ENCODE assay signal across 10 cellular contexts in genomic region chr7:116213361-116214155, GRCh38. TPM values are rescaled to one million over a fixed set of nuclear protein-coding genes. Genes with fewer than 3 reads are reported as not detected.
DNase-seq lines count a peak whose midpoint lies in the region; ATAC-seq and TF ChIP-seq lines count a peak whose summit lies in the region.
"Had no signal": no experiment of that assay in that cellular context is flagged by ENCODE, and none has a peak within 500 bp of the region (broad histone marks: within the 10 kb centered on the region; RNA-seq: fewer than 3 reads in every experiment).

No MANE protein-coding gene starts in this region.

- peaks cover 66% of the 10 kb centered on the region for H3K4me1 Mint-ChIP-seq in activated CD4-positive, alpha-beta T cell treated with anti-CD3 and anti-CD28 coated beads, Interleukin-2, amount 10 ng/mL, durations not matched to agents 7 days and 5 days
- H3K4me1 Mint-ChIP-seq in activated T-helper 1 cell treated with anti-CD3 and anti-CD28 coated beads, Interleukin-12 subunit alpha, Interleukin-12 subunit beta, Interleukin-2, Interleukin-4 antibody, amounts not matched to agents 30 ng/mL and 10 ng/mL and 1 ng/mL, durations not matched to agents 14 hours and 24 hours and 36 hours (ENCODE audit: low read depth), result peaks cover 69% of the 10 kb centered on the region

- CTCF ChIA-PET in activated CD4-positive, alpha-beta T cell treated with anti-CD3 and anti-CD28 coated beads, Interleukin-2, amount 10 ng/mL, durations not matched to agents 7 days and 5 days (lab: Charles Lee), result interaction anchor here (1.0 kb wide), 1 partner anchor 35 kb away, joined by 3 read pairs; no protein-coding TSS in a partner anchor

- TF ChIP-seq CTCF in foreskin fibroblast (IDR thresholded peaks at IDR 0.05; ENCODE audit: low read depth, low read length) (no peak), suprapubic skin (IDR thresholded peaks at IDR 0.05) (no peak)

- no peak for TF ChIP-seq POLR2A in suprapubic skin (IDR thresholded peaks at IDR 0.05)

- H3K36me3 Mint-ChIP-seq in activated CD4-positive, alpha-beta T cell treated with anti-CD3 and anti-CD28 coated beads, Interleukin-2, amount 10 ng/mL, durations not matched to agents 7 days and 5 days (ENCODE audit: low read depth), result peaks cover 44% of the 10 kb centered on the region
- H3K36me3 Mint-ChIP-seq in activated T-helper 1 cell treated with anti-CD3 and anti-CD28 coated beads, Interleukin-12 subunit alpha, Interleukin-12 subunit beta, Interleukin-2, Interleukin-4 antibody, amounts not matched to agents 30 ng/mL and 10 ng/mL and 1 ng/mL, durations not matched to agents 14 hours and 24 hours and 36 hours (ENCODE audit: low read depth), result peaks cover 20% of the 10 kb centered on the region

- H3K27me3 ChIP-seq in suprapubic skin, result no peaks in the 10 kb centered on the region

- ATAC-seq in GM19467 (IDR thresholded peaks at IDR 0.05; ENCODE audit: unreplicated experiment) (no peak), HG03432 (IDR thresholded peaks at IDR 0.05; ENCODE audit: unreplicated experiment) (no peak)

- H3K4me1 ChIP-seq in suprapubic skin, result peaks cover 44% of the 10 kb centered on the region

- H3K4me3 Mint-ChIP-seq in activated CD4-positive, alpha-beta T cell treated with anti-CD3 and anti-CD28 coated beads, Interleukin-2, amount 10 ng/mL, durations not matched to agents 7 days and 5 days, result peak overlapping the region; percentile 95
- H3K4me3 Mint-ChIP-seq in activated T-helper 1 cell treated with anti-CD3 and anti-CD28 coated beads, Interleukin-12 subunit alpha, Interleukin-12 subunit beta, Interleukin-2, Interleukin-4 antibody, amounts not matched to agents 30 ng/mL and 10 ng/mL and 1 ng/mL, durations not matched to agents 14 hours and 24 hours and 36 hours, result peak overlapping the region; percentile 95

- no peaks in the 10 kb centered on the region for H3K27me3 Mint-ChIP-seq in activated CD4-positive, alpha-beta T cell treated with anti-CD3 and anti-CD28 coated beads, Interleukin-2, amount 10 ng/mL, durations not matched to agents 7 days and 5 days
- no peaks in the 10 kb centered on the region for H3K27me3 Mint-ChIP-seq in activated T-helper 1 cell treated with anti-CD3 and anti-CD28 coated beads, Interleukin-12 subunit alpha, Interleukin-12 subunit beta, Interleukin-2, Interleukin-4 antibody, amounts not matched to agents 30 ng/mL and 10 ng/mL and 1 ng/mL, durations not matched to agents 14 hours and 24 hours and 36 hours (ENCODE audit: insufficient read depth)

- 42% methylated on average over 4 of the region's 4 CpGs for WGBS in suprapubic skin

- H3K9me3 ChIP-seq in suprapubic skin, result no peaks in the 10 kb centered on the region

- H3K9me3 Mint-ChIP-seq in activated CD4-positive, alpha-beta T cell treated with anti-CD3 and anti-CD28 coated beads, Interleukin-2, amount 10 ng/mL, durations not matched to agents 7 days and 5 days, result peaks cover 8% of the 10 kb centered on the region
- H3K9me3 Mint-ChIP-seq in activated T-helper 1 cell treated with anti-CD3 and anti-CD28 coated beads, Interleukin-12 subunit alpha, Interleukin-12 subunit beta, Interleukin-2, Interleukin-4 antibody, amounts not matched to agents 30 ng/mL and 10 ng/mL and 1 ng/mL, durations not matched to agents 14 hours and 24 hours and 36 hours, result no peaks in the 10 kb centered on the region

- intact Hi-C loops in activated T-helper 1 cell treated with anti-CD3 and anti-CD28 coated beads, Interleukin-12 subunit alpha, Interleukin-12 subunit beta, Interleukin-2, Interleukin-4 antibody, amounts not matched to agents 30 ng/mL and 10 ng/mL and 1 ng/mL, durations not matched to agents 14 hours and 24 hours and 36 hours (cut with micrococcal nuclease), result loop anchor here (1.0 to 10.0 kb wide), 5 partner anchors 11 to 1971 kb away; partner anchors contain the start of genes LSM8 and MDFIC

- DNase-seq in activated CD4-positive, alpha-beta T cell treated with anti-CD3 and anti-CD28 coated beads, Interleukin-2, amount 10 ng/mL, durations not matched to agents 7 days and 5 days, result no peak
- no peak for DNase-seq in activated CD4-positive, alpha-beta T cell treated with anti-CD3 and anti-CD28 coated beads for 1 hour
- no peak for DNase-seq in activated T-helper 1 cell treated with anti-CD3 and anti-CD28 coated beads, Interleukin-12 subunit alpha, Interleukin-12 subunit beta, Interleukin-2, Interleukin-4 antibody, amounts not matched to agents 30 ng/mL and 10 ng/mL and 1 ng/mL, durations not matched to agents 14 hours and 24 hours and 36 hours (ENCODE audit: low spot score)
- DNase-seq in foreskin fibroblast (peak in 1 of 2 donors; percentile 60), suprapubic skin (ENCODE audit: low spot score in 2 of 2) (no peak), NCI-H446 treated with DMSO at 0.1 percent for 48 hours (lab: John Stamatoyannopoulos, UW) (no peak)
- DNase-seq: NCI-H2227 treated with DMSO at 0.1 percent for 48 hours; stimulated activated CD4-positive, alpha-beta T cell treated with anti-CD3 and anti-CD28 coated beads, Interleukin-4, amount 100 ng/mL, for 24 hours had no signal

- H3K27ac Mint-ChIP-seq in activated CD4-positive, alpha-beta T cell treated with anti-CD3 and anti-CD28 coated beads, Interleukin-2, amount 10 ng/mL, durations not matched to agents 7 days and 5 days, result peak overlapping the region; percentile 48
- peak overlapping the region; percentile 67 for H3K27ac Mint-ChIP-seq in activated T-helper 1 cell treated with anti-CD3 and anti-CD28 coated beads, Interleukin-12 subunit alpha, Interleukin-12 subunit beta, Interleukin-2, Interleukin-4 antibody, amounts not matched to agents 30 ng/mL and 10 ng/mL and 1 ng/mL, durations not matched to agents 14 hours and 24 hours and 36 hours

- H3K27ac ChIP-seq in suprapubic skin, result peak overlapping the region; percentile 64

- TF ChIP-seq EP300 in suprapubic skin (IDR thresholded peaks at IDR 0.05), result no peak

- H3K36me3 ChIP-seq in suprapubic skin, result no peaks in the 10 kb centered on the region

- POLR2A ChIA-PET in activated CD4-positive, alpha-beta T cell treated with anti-CD3 and anti-CD28 coated beads, Interleukin-2, amount 10 ng/mL, durations not matched to agents 7 days and 5 days (lab: Charles Lee), result no interaction called here

- H3K4me3 ChIP-seq in foreskin fibroblast (ENCODE audit: low read depth in 1 of 2, low read length in 2 of 2) (peak overlapping the region; percentile 4 to 86), suprapubic skin (no peak overlapping the region)

RNA-seq across cellular contexts. Expression of gene TES, which starts 3.2 kb away (rescaled TPM):
- 100 to 1,000 TPM; 139 to 140 TPM for total RNA-seq in activated CD4-positive, alpha-beta T cell treated with anti-CD3 and anti-CD28 coated beads, Interleukin-2, amount 10 ng/mL, durations not matched to agents 7 days and 5 days
- total RNA-seq in activated T-helper 1 cell treated with anti-CD3 and anti-CD28 coated beads, Interleukin-12 subunit alpha, Interleukin-12 subunit beta, Interleukin-2, Interleukin-4 antibody, amounts not matched to agents 30 ng/mL and 10 ng/mL and 1 ng/mL, durations not matched to agents 14 hours and 24 hours and 36 hours, result 36.2 and 38.4 TPM in 2 replicates
- 10 to 100 TPM; 44.3 to 66.0 (median 57.5) TPM for total RNA-seq in suprapubic skin
